23 cellular contexts compared by ENCODE assay signal in the genomic region with DNA sequence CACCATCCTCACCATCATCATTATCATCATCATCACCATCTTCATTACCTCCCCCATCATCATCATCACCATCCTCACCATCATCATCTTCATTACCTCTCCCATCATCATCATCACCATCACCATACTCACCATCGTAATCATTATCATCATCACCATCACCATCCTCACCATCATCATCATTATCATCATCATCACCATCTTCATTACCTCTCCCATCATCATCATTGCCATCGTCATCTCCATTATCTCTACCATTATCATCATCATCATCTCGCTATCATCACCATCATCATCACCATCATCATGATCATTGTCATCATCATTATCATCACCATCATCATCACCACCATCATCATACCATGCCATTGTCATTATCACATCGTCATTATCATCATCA.
A peak's percentile ranks its signal among the peaks of the same experiment; 100 is the strongest.
DNase-seq lines count a peak whose midpoint lies in the region; ATAC-seq, FAIRE-seq and TF ChIP-seq lines count a peak whose summit lies in the region.
"Had no signal": no experiment of that assay in that cellular context is flagged by ENCODE, and none has a peak within 500 bp of the region (broad histone marks: within the 10 kb centered on the region; RNA-seq: fewer than 3 reads in every experiment).

No MANE protein-coding gene starts in this region.

- no peak overlapping the region for H3K14ac ChIP-seq in H1 (ENCODE audit: insufficient read length)

- TF ChIP-seq CTCF in HEK293 (tag by site-specific recombination; IDR thresholded peaks at IDR 0.05) (no peak), H1 (IDR thresholded peaks at IDR 0.05; ENCODE audit: control extremely low read depth in 1 of 3, insufficient read depth in 1 of 3, low read depth in 1 of 3, low read length in 3 of 3) (no peak)

- H2BK15ac ChIP-seq in H1 (ENCODE audit: low read length) = no peak overlapping the region

- TF ChIP-seq POLR2A in H1 (IDR thresholded peaks at IDR 0.05; ENCODE audit: control extremely low read depth in 1 of 2, low read depth in 2 of 2, low read length in 2 of 2) = no peak

- H3K9ac ChIP-seq in H1 (replicated peaks in 1 of 4; ENCODE audit: extremely low read depth in 1 of 4, low read depth in 3 of 4, low read length in 3 of 4) = no peak overlapping the region
- H3K9ac ChIP-seq: BLaER1 had no signal

- WGBS in H1 (ENCODE audit: extremely low coverage in 1 of 2, insufficient coverage in 1 of 2, insufficient read length in 1 of 2, insufficient replicate concordance in 2 of 2, low coverage in 1 of 2, low lambda C conversion rate in 2 of 2, missing lambda C conversion rate in 1 of 2), 2 experiments = 92 to 100% methylated on average over 3 to 4 of the region's 4 CpGs

- H3K18ac ChIP-seq in H1 (ENCODE audit: extremely low read depth, low read length) = no peak overlapping the region

- H3K56ac ChIP-seq in H1 (replicated peaks; ENCODE audit: insufficient read length, low read depth, low read length) = peak overlapping the region; percentile 46

- no peak overlapping the region for H3K4me3 ChIP-seq in HEK293 (ENCODE audit: low read depth, low read length)
- H3K4me3 ChIP-seq in H1 (ENCODE audit: extremely low read depth in 1 of 4, insufficient read depth in 2 of 4, low read depth in 3 of 4, low read length in 4 of 4) = no peak overlapping the region
- H3K4me3 ChIP-seq: BLaER1 had no signal

- H2BK20ac ChIP-seq in H1 (ENCODE audit: low read length) = no peak overlapping the region

- no peak overlapping the region for H3K4me2 ChIP-seq in H1 (ENCODE audit: insufficient read depth in 1 of 2, low read depth in 2 of 2, low read length in 2 of 2)
- H3K4me2 ChIP-seq: BLaER1 had no signal

- H3K27ac ChIP-seq in HEK293 (ENCODE audit: extremely low read depth, low read depth, low read length) (no peak overlapping the region), H1 (ENCODE audit: low read depth, low read length) (no peak overlapping the region)
- H3K27ac ChIP-seq: BLaER1 had no signal

- CTCF ChIA-PET in HEK293 (lab: Yijun Ruan, JAX) (no interaction called here), HEK293T (lab: Yijun Ruan, JAX) (no interaction called here), H1 (lab: Charles Lee; ENCODE audit: partially characterized antibody) (no interaction called here)

- no peak overlapping the region for H3K4ac ChIP-seq in H1 (replicated peaks; ENCODE audit: insufficient read length, low read depth, low read length)

- H2AK5ac ChIP-seq in H1 (ENCODE audit: low read depth, low read length) = peak overlapping the region; percentile 86; the same call in 1 of the 2 replicates

- H2AFZ ChIP-seq in H1 (ENCODE audit: low read length) = no peak overlapping the region

- POLR2A ChIA-PET in HEK293 (lab: Yijun Ruan, JAX) (no interaction called here), HEK293T (lab: Yijun Ruan, JAX) (no interaction called here), H1 (lab: Charles Lee; ENCODE audit: partially characterized antibody) (no interaction called here)

- DNase-seq in HEK293T (ENCODE audit: extremely low spot score) (no peak), H1 (ENCODE audit: low read depth in 1 of 2, low spot score in 2 of 2) (no peak), midbrain (lab: John Stamatoyannopoulos, UW) (no peak)
- DNase-seq: 8988T; ACHN; BE2C; C1 segment of cervical spinal cord; CD4-positive, alpha-beta memory T cell; CD4-positive, CD25-positive, alpha-beta regulatory T cell; CD8-positive, alpha-beta memory T cell; COR-L47; DMS 273 treated with DMSO at 0.1 percent for 48 hours; DMS153; DMS53; DMS79 treated with DMSO at 0.1 percent for 48 hours; GF-D8 had no signal

- H3K36me3 ChIP-seq in HEK293 (ENCODE audit: control insufficient read depth in 2 of 2, insufficient read depth in 1 of 2, low read length in 2 of 2) = no peaks in the 10 kb centered on the region; a peak in 1 of 3 replicates
- H3K36me3 ChIP-seq in H1 (ENCODE audit: control insufficient read depth in 2 of 4, insufficient read depth in 4 of 4, low read length in 3 of 4) = no peaks in the 10 kb centered on the region
- H3K36me3 ChIP-seq: BE2C, BLaER1 had no signal

- no peak overlapping the region for H4K5ac ChIP-seq in H1 (ENCODE audit: insufficient read length, low read depth, low read length)

- H2BK120ac ChIP-seq in H1 (replicated peaks; ENCODE audit: low read depth, low read length) = no peak overlapping the region

- H2BK12ac ChIP-seq in H1 (ENCODE audit: low read depth, low read length) = no peak overlapping the region

- H2BK5ac ChIP-seq in H1 (ENCODE audit: low read depth, low read length) = no peak overlapping the region; the same call in 1 of the 2 replicates

- no peak for FAIRE-seq in H1 (lab: Jason Lieb, UNC)
- FAIRE-seq: A204.1, G401.6, GM12891, GM19239 had no signal

- H3K23ac ChIP-seq in H1 (ENCODE audit: insufficient read length) = no peak overlapping the region

- H3K4me1 ChIP-seq in HEK293 (ENCODE audit: control insufficient read depth, insufficient read depth, low read length) (no peaks in the 10 kb centered on the region), H1 (replicated peaks in 1 of 4; ENCODE audit: control insufficient read depth in 3 of 4, insufficient read depth in 4 of 4, low read length in 3 of 4) (no peaks in the 10 kb centered on the region)
- H3K4me1 ChIP-seq: BE2C, BLaER1 had no signal

- ATAC-seq in GM21737 (IDR thresholded peaks at IDR 0.05; ENCODE audit: unreplicated experiment) = no peak

- no peaks in the 10 kb centered on the region for H3K79me2 ChIP-seq in H1 (ENCODE audit: control insufficient read depth in 1 of 2, insufficient read depth in 2 of 2, low read length in 2 of 2)

- no peaks in the 10 kb centered on the region for H3K79me1 ChIP-seq in H1 (ENCODE audit: low read depth, low read length)

- H4K8ac ChIP-seq in H1 (ENCODE audit: extremely low read depth, insufficient read depth, low read length) = no peak overlapping the region

- peaks cover 0 to 3% of the 10 kb centered on the region in 2 experiments for H4K20me1 ChIP-seq in H1 (replicated peaks in 1 of 2; ENCODE audit: control insufficient read depth in 1 of 2, insufficient read depth in 2 of 2, low read length in 2 of 2)
- H4K20me1 ChIP-seq: BLaER1 had no signal

- H3K9me3 ChIP-seq in HEK293 (ENCODE audit: control insufficient read depth, insufficient read depth, low read depth, low read length) (no peaks in the 10 kb centered on the region), H1 (ENCODE audit: insufficient read depth in 2 of 2, low read depth in 1 of 2, low read length in 1 of 2) (peaks cover 0 to 6% of the 10 kb centered on the region in 2 experiments; a peak in 2 of 4 replicates)
- H3K9me3 ChIP-seq: BE2C had no signal

- no peak overlapping the region for H4K91ac ChIP-seq in H1 (replicated peaks; ENCODE audit: insufficient read length, low read length)

- H3K27me3 ChIP-seq in H1 (replicated peaks in 1 of 4; ENCODE audit: control insufficient read depth in 3 of 4, extremely low read depth in 1 of 4, insufficient read depth in 3 of 4, low read length in 3 of 4) = no peaks in the 10 kb centered on the region
- H3K27me3 ChIP-seq: BE2C, BLaER1 had no signal

- no peak for TF ChIP-seq RAD21 in H1 (IDR thresholded peaks at IDR 0.05 in 1 of 2, conservative IDR thresholded peaks at IDR 0.05 in 1 of 2; ENCODE audit: low read depth in 2 of 2, low read length in 2 of 2)

- peaks cover 16% of the 10 kb centered on the region; the same call in 1 of the 2 replicates for H3K23me2 ChIP-seq in H1 (ENCODE audit: low read depth, low read length)

- TF ChIP-seq EP300 in H1 (IDR thresholded peaks at IDR 0.05; ENCODE audit: borderline replicate concordance in 1 of 2, low read depth in 2 of 2, low read length in 2 of 2) = no peak

TF ChIP-seq in HEK293, 187 proteins besides CTCF, POLR2A, EP300 and RAD21 (continues in another document):
- TF ChIP-seq ZNF324 (tag by site-specific recombination; IDR thresholded peaks at IDR 0.05) = no peak
- no peak for TF ChIP-seq ZNF549 (tag by site-specific recombination; IDR thresholded peaks at IDR 0.05)

TF ChIP-seq in HEK293T, 16 proteins besides CTCF, POLR2A, EP300 and RAD21:
- TF ChIP-seq CTBP1 (IDR thresholded peaks at IDR 0.05; ENCODE audit: borderline replicate concordance) = peak; percentile 38; the same call in 1 of the 2 replicates
- no peak for TF ChIP-seq FOXA1 (IDR thresholded peaks at IDR 0.05)

TF ChIP-seq in H1, 55 proteins besides CTCF, POLR2A, EP300 and RAD21:
- TF ChIP-seq EGR1 (IDR thresholded peaks at IDR 0.05; ENCODE audit: borderline replicate concordance, low read depth, low read length) = no peak
- no peak for TF ChIP-seq POU5F1 (IDR thresholded peaks at IDR 0.05; ENCODE audit: low read depth, low read length)
- TF ChIP-seq JUND (IDR thresholded peaks at IDR 0.05; ENCODE audit: low read length) = no peak
- TF ChIP-seq CBX8 (IDR thresholded peaks at IDR 0.05; ENCODE audit: borderline replicate concordance, low read depth, low read length) = no peak
- TF ChIP-seq GABPA (IDR thresholded peaks at IDR 0.05; ENCODE audit: borderline replicate concordance, insufficient read depth, low read length) = no peak
- TF ChIP-seq ATF2 (IDR thresholded peaks at IDR 0.05; ENCODE audit: low read length) = no peak
- no peak for TF ChIP-seq MAFK (IDR thresholded peaks at IDR 0.05; ENCODE audit: low read depth, low read length)
- TF ChIP-seq RXRA (IDR thresholded peaks at IDR 0.05; ENCODE audit: insufficient read depth, low read depth, low read length) = no peak
- no peak for TF ChIP-seq GTF2F1 (IDR thresholded peaks at IDR 0.05; ENCODE audit: borderline replicate concordance, low read depth, low read length)
- no peak for TF ChIP-seq EZH2 (IDR thresholded peaks at IDR 0.05; ENCODE audit: low read depth, low read length, severe bottlenecking)
